Comparison of ENCODE assay signal across 19 cellular contexts in genomic region chr20:60478533-60478932, GRCh38.
"Had no signal": no experiment of that assay in that cellular context is flagged by ENCODE, and none has a peak within 500 bp of the region (broad histone marks: within the 10 kb centered on the region; RNA-seq: fewer than 3 reads in every experiment).

No MANE protein-coding gene starts in this region.

- H3K9me3 ChIP-seq: esophagus squamous epithelium, gastrocnemius medialis, heart right ventricle, left lung, lower lobe of right lung had no signal

- H3K4me3 ChIP-seq: coronary artery, dorsolateral prefrontal cortex, esophagus squamous epithelium, gastrocnemius medialis, heart right ventricle, left lung, lower lobe of right lung had no signal

- H3K27ac ChIP-seq: coronary artery, dorsolateral prefrontal cortex, epithelial cell of prostate, esophagus squamous epithelium, gastrocnemius medialis, heart right ventricle, left lung, lower lobe of right lung had no signal

- H3K36me3 ChIP-seq: esophagus squamous epithelium, gastrocnemius medialis, heart right ventricle, left lung, lower lobe of right lung had no signal

- H3K4me1 ChIP-seq: esophagus squamous epithelium, gastrocnemius medialis, heart right ventricle, left lung, lower lobe of right lung had no signal

- H3K27me3 ChIP-seq: esophagus squamous epithelium had no signal

- DNase-seq: dermis blood vessel endothelial cell; effector CD8-positive, alpha-beta T cell; effector memory CD8-positive, alpha-beta T cell; endodermal cell; erythroblast; esophagus squamous epithelium; foreskin fibroblast; foreskin melanocyte; gastrocnemius medialis; glutamatergic neuron; left cardiac atrium; left lung; lower lobe of right lung; mammary epithelial cell; mesendoderm had no signal
